Comparison of ENCODE assay signal across 10 cellular contexts in genomic region chr6:46704562-46704961, GRCh38. TPM values are rescaled to one million over a fixed set of nuclear protein-coding genes. Genes with fewer than 3 reads are reported as not detected.
DNase-seq lines count a peak whose midpoint lies in the region; TF ChIP-seq lines count a peak whose summit lies in the region.
"Had no signal": no experiment of that assay in that cellular context is flagged by ENCODE, and none has a peak within 500 bp of the region (broad histone marks: within the 10 kb centered on the region; RNA-seq: fewer than 3 reads in every experiment).

No MANE protein-coding gene starts in this region.

- no peak overlapping the region for H3K4me3 Mint-ChIP-seq in immature natural killer cell

- no peaks in the 10 kb centered on the region for H3K4me1 Mint-ChIP-seq in immature natural killer cell

- no peaks in the 10 kb centered on the region for H3K36me3 Mint-ChIP-seq in immature natural killer cell

- H3K4me3 ChIP-seq in cardiac fibroblast (replicated peaks in 1 of 2; ENCODE audit: low read depth in 2 of 2, low read length in 2 of 2): no peak overlapping the region
- H3K4me3 ChIP-seq: uterus had no signal

- H3K27ac Mint-ChIP-seq in immature natural killer cell: no peak overlapping the region

- peaks cover 0 to 5% (median 0%) of the 10 kb centered on the region in 3 donors for H3K27me3 Mint-ChIP-seq in immature natural killer cell (ENCODE audit: low read depth in 3 of 3)

- DNase-seq in EH (ENCODE audit: low read depth): peak; percentile 0
- peak; percentile 54 for DNase-seq in MV-4-11 (lab: John Stamatoyannopoulos, UW)
- peak; percentile 43 to 57 for DNase-seq in cardiac fibroblast (ENCODE audit: low read depth in 2 of 2)
- peak; percentile 57 for DNase-seq in myocyte (ENCODE audit: low read depth)
- DNase-seq in activated gamma-delta T cell treated with Interleukin-2 at 50 U/mL for 16 hours: no peak
- DNase-seq in immature natural killer cell: no peak
- no peak for DNase-seq in T-helper 1 cell
- DNase-seq in SKM-1 (lab: John Stamatoyannopoulos, UW; ENCODE audit: unreplicated experiment): no peak
- DNase-seq: MM.1S, uterus had no signal

- no peaks in the 10 kb centered on the region for H3K9me3 Mint-ChIP-seq in immature natural killer cell

- no peak for TF ChIP-seq CTCF in cardiac fibroblast (IDR thresholded peaks at IDR 0.05; ENCODE audit: low read depth, low read length)

RNA-seq across cellular contexts. Expression of gene TDRD6, which starts 16.9 kb away (rescaled TPM):
- total RNA-seq in myocyte: 0.03 TPM in 1 of 2 replicates, not detected in the other
- polyA plus RNA-seq in myocyte (2012): 0.05 TPM
- not detected for polyA plus RNA-seq in immature natural killer cell

RNA-seq across cellular contexts. Expression of gene PLA2G7, which starts 30.6 kb away (rescaled TPM):
- total RNA-seq in myocyte: not detected in 2 replicates
- not detected for polyA plus RNA-seq in myocyte (2012)
- 1 to 10 TPM in 1 of 3 donors, under 1 TPM in 1, not detected in 1; 0.26 to 2.2 TPM for polyA plus RNA-seq in immature natural killer cell

RNA-seq across cellular contexts. Expression of gene ANKRD66, which starts 42.2 kb away (rescaled TPM):
- not detected in 2 replicates for total RNA-seq in myocyte
- polyA plus RNA-seq in myocyte (2012): not detected
- not detected for polyA plus RNA-seq in immature natural killer cell

RNA-seq across cellular contexts. Expression of gene SLC25A27, which starts 51.8 kb away (rescaled TPM):
- 4.6 and 6.0 TPM in 2 replicates for total RNA-seq in myocyte
- polyA plus RNA-seq in myocyte (2012): 9.6 TPM
- polyA plus RNA-seq in immature natural killer cell: not detected

RNA-seq across cellular contexts. Expression of gene CYP39A1, which starts 51.9 kb away (rescaled TPM):
- total RNA-seq in myocyte: 0.24 and 1.4 TPM in 2 replicates
- polyA plus RNA-seq in myocyte (2012): 0.83 TPM
- not detected for polyA plus RNA-seq in immature natural killer cell

Comparison
In these comparisons a context has a peak if more than half of its experiments do, and no peak if none do; other contexts are left out.
1. DNase-seq: peak in EH (single experiment), MV-4-11 (single experiment), cardiac fibroblast (2 of 2) and myocyte (single experiment); none in activated gamma-delta T cell treated with Interleukin-2 at 50 U/mL for 16 hours (single experiment), immature natural killer cell (0 of 3), T-helper 1 cell (0 of 5) and SKM-1 (single experiment).